In genomic region chr4:186946682-186947294, GRCh38 we compare ENCODE assay signal across 10 cellular contexts.
DNase-seq lines count a peak whose midpoint lies in the region; ATAC-seq and TF ChIP-seq lines count a peak whose summit lies in the region.
"Had no signal": no experiment of that assay in that cellular context is flagged by ENCODE, and none has a peak within 500 bp of the region (broad histone marks: within the 10 kb centered on the region; RNA-seq: fewer than 3 reads in every experiment).

No MANE protein-coding gene starts in this region.

- no peak for TF ChIP-seq POLR2A in uterus (IDR thresholded peaks at IDR 0.05)

- ATAC-seq in Right ventricle myocardium superior (ENCODE audit: poor library complexity) (peak; percentile 61), left cardiac atrium (no peak), GM18861 (IDR thresholded peaks at IDR 0.05; ENCODE audit: unreplicated experiment) (no peak)

- DNase-seq in Right ventricle myocardium superior (no peak), left cardiac atrium (no peak), RPMI7951 (ENCODE audit: low read depth) (peak; percentile 43), fibroblast of villous mesenchyme (ENCODE audit: low read depth) (peak; percentile 37), uterus (no peak), MV-4-11 (lab: John Stamatoyannopoulos, UW) (no peak), NOMO-1 treated with DMSO at 0.1 percent for 48 hours (lab: John Stamatoyannopoulos, UW; ENCODE audit: unreplicated experiment) (no peak)
- DNase-seq: C1 segment of cervical spinal cord; stimulated activated naive CD4-positive, alpha-beta T cell had no signal

- H3K4me1 ChIP-seq in uterus, result no peaks in the 10 kb centered on the region

- H3K4me3 ChIP-seq in fibroblast of villous mesenchyme (ENCODE audit: low read depth, low read length) (no peak overlapping the region), uterus (no peak overlapping the region)

- no peaks in the 10 kb centered on the region for H3K9me3 ChIP-seq in uterus

- TF ChIP-seq CTCF in fibroblast of villous mesenchyme (IDR thresholded peaks at IDR 0.05; ENCODE audit: insufficient read depth, low read depth, low read length) (peak; percentile 51), uterus (IDR thresholded peaks at IDR 0.05) (peak; percentile 10 to 33 (median 29))

- H3K27me3 ChIP-seq in uterus, result no peaks in the 10 kb centered on the region

- no peaks in the 10 kb centered on the region for H3K36me3 ChIP-seq in uterus

- no peak overlapping the region for H3K27ac ChIP-seq in uterus

- intact Hi-C loops in Right ventricle myocardium superior (cut with DNase I) (no loop called here), left cardiac atrium (cut with DNase I) (no loop called here), uterus (cut with DNase I; ENCODE audit: low total_unique reads) (no loop called here)

Comparison
In these comparisons a context has a peak if more than half of its experiments do, and no peak if none do; other contexts are left out.
1. DNase-seq: peak in RPMI7951 (single experiment) and fibroblast of villous mesenchyme (single experiment); none in Right ventricle myocardium superior (single experiment), left cardiac atrium (single experiment), uterus (0 of 2), MV-4-11 (single experiment) and NOMO-1 treated with DMSO at 0.1 percent for 48 hours (single experiment).